In genomic region chr18:8610442-8610801, GRCh38 we compare ENCODE assay signal across 8 cellular contexts. TPM values are rescaled to one million over a fixed set of nuclear protein-coding genes. Genes with fewer than 3 reads are reported as not detected.
DNase-seq lines count a peak whose midpoint lies in the region; ATAC-seq and TF ChIP-seq lines count a peak whose summit lies in the region.

No MANE protein-coding gene starts in this region.

- H3K9me3 ChIP-seq in OCI-LY1 (ENCODE audit: low read length) = no peaks in the 10 kb centered on the region
- no peaks in the 10 kb centered on the region for H3K9me3 ChIP-seq in duodenal mucosa (ENCODE audit: control insufficient read depth in 1 of 2, low read length in 2 of 2)

- H3K27ac ChIP-seq in OCI-LY1 (ENCODE audit: low read depth, low read length, poor library complexity, severe bottlenecking) = no peak overlapping the region
- H3K27ac ChIP-seq in duodenal mucosa (ENCODE audit: low read depth, low read length) = peak overlapping the region; percentile 44

- peaks cover 7% of the 10 kb centered on the region; the same call in 1 of the 2 replicates for H3K36me3 ChIP-seq in OCI-LY1 (ENCODE audit: insufficient read depth, low read length)
- peaks cover 0 to 11% of the 10 kb centered on the region in 2 donors for H3K36me3 ChIP-seq in duodenal mucosa (ENCODE audit: control insufficient read depth in 1 of 2, insufficient read depth in 2 of 2, low read length in 2 of 2)

- H3K27me3 ChIP-seq in OCI-LY1 (ENCODE audit: insufficient read depth, low read length) (no peaks in the 10 kb centered on the region), duodenal mucosa (ENCODE audit: control insufficient read depth in 1 of 2, insufficient read depth in 2 of 2, low read length in 2 of 2) (peaks cover 0 to 6% of the 10 kb centered on the region in 2 donors)

- H3K79me2 ChIP-seq in OCI-LY1 (ENCODE audit: insufficient read depth, low read length) = peaks cover 56% of the 10 kb centered on the region

- H3K4me2 ChIP-seq in OCI-LY1 (ENCODE audit: low read length) = peak overlapping the region; percentile 83

- ATAC-seq in GM21423 (IDR thresholded peaks at IDR 0.05; ENCODE audit: unreplicated experiment) = no peak
- no peak for ATAC-seq in HG03175 (IDR thresholded peaks at IDR 0.05; ENCODE audit: unreplicated experiment)

- peak; percentile 44 for DNase-seq in myocyte (ENCODE audit: low read depth)
- no peak for DNase-seq in MV-4-11 (lab: John Stamatoyannopoulos, UW)
- no peak for DNase-seq in NOMO-1 treated with DMSO at 0.1 percent for 48 hours (lab: John Stamatoyannopoulos, UW; ENCODE audit: unreplicated experiment)

- H3K9ac ChIP-seq in OCI-LY1 (ENCODE audit: low read length) (peak overlapping the region; percentile 85), duodenal mucosa (ENCODE audit: low read depth in 1 of 2, low read length in 2 of 2) (peak overlapping the region; percentile 71 to 82)

- no peaks in the 10 kb centered on the region for H3F3A ChIP-seq in OCI-LY1 (ENCODE audit: insufficient read depth, low read length)

- H2AFZ ChIP-seq in OCI-LY1 (ENCODE audit: low read length) = no peak overlapping the region

- H3K4me3 ChIP-seq in GM12875 (ENCODE audit: low read depth, low read length) (peak overlapping the region; percentile 96), OCI-LY1 (ENCODE audit: low read depth, low read length, poor library complexity, severe bottlenecking) (peak overlapping the region; percentile 94), duodenal mucosa (ENCODE audit: low read depth in 1 of 2, low read length in 2 of 2) (peak overlapping the region; percentile 69 to 78)

- no peak for TF ChIP-seq CTCF in GM12875 (IDR thresholded peaks at IDR 0.05; ENCODE audit: borderline replicate concordance, insufficient read depth, low read depth, low read length)
- TF ChIP-seq CTCF in OCI-LY1 (IDR thresholded peaks at IDR 0.05; ENCODE audit: low read length) = no peak

- no peaks in the 10 kb centered on the region for H3K9me2 ChIP-seq in OCI-LY1 (ENCODE audit: low read depth, low read length)

- H3K4me1 ChIP-seq in OCI-LY1 (ENCODE audit: insufficient read depth, low read length, severe bottlenecking) = peaks cover 61% of the 10 kb centered on the region
- H3K4me1 ChIP-seq in duodenal mucosa (ENCODE audit: control insufficient read depth in 1 of 2, insufficient read depth in 2 of 2, low read length in 2 of 2) = peaks cover 24 to 38% of the 10 kb centered on the region in 2 donors

- no peaks in the 10 kb centered on the region for H4K20me1 ChIP-seq in OCI-LY1 (ENCODE audit: insufficient read depth, low read length)

RNA-seq across cellular contexts. Expression of gene RAB12, which starts 1.2 kb away (rescaled TPM):
- total RNA-seq in myocyte = 97.9 and 98.4 TPM in 2 replicates
- polyA plus RNA-seq in myocyte (2012) = 46.1 TPM
